In genomic region chr17:79573196-79573929, GRCh38 we compare ENCODE assay signal across 20 cellular contexts. TPM values are rescaled to one million over a fixed set of nuclear protein-coding genes. Genes with fewer than 3 reads are reported as not detected.
DNase-seq lines count a peak whose midpoint lies in the region; ATAC-seq and TF ChIP-seq lines count a peak whose summit lies in the region.
"Had no signal": no experiment of that assay in that cellular context is flagged by ENCODE, and none has a peak within 500 bp of the region (broad histone marks: within the 10 kb centered on the region; RNA-seq: fewer than 3 reads in every experiment).

No MANE protein-coding gene starts in this region.

- no peaks in the 10 kb centered on the region for H3K9me3 ChIP-seq in lower lobe of right lung

- DNase-seq in ACHN (peak; percentile 11), M059J (ENCODE audit: low read depth) (peak; percentile 19), caudate nucleus (lab: John Stamatoyannopoulos, UW) (peak in 14 of 61 donors; percentile 14 to 61 (median 42)), lower lobe of right lung (peak; percentile 29), NOMO-1 treated with DMSO at 0.1 percent for 48 hours (lab: John Stamatoyannopoulos, UW; ENCODE audit: unreplicated experiment) (no peak), SKM-1 (lab: John Stamatoyannopoulos, UW; ENCODE audit: unreplicated experiment) (no peak)
- DNase-seq: activated CD8-positive, alpha-beta memory T cell treated with anti-CD3 and anti-CD28 coated beads for 24 hours; CD8-positive, alpha-beta T cell; DND-41; effector memory CD4-positive, alpha-beta T cell; NCI-H2029 treated with DMSO at 0.1 percent for 48 hours; NCI-H82; RPMI8226; stimulated activated CD4-positive, alpha-beta T cell treated with anti-CD3 and anti-CD28 coated beads, Interleukin-2, amount 100 ng/mL, for 24 hours; T-helper 1 cell had no signal

- no peaks in the 10 kb centered on the region for H3K4me1 ChIP-seq in lower lobe of right lung

- H3K4me3 ChIP-seq in lower lobe of right lung: no peak overlapping the region

- ATAC-seq in lower lobe of right lung (no peak), GM19351 (IDR thresholded peaks at IDR 0.05; ENCODE audit: unreplicated experiment) (no peak), HG03460 (IDR thresholded peaks at IDR 0.05; ENCODE audit: unreplicated experiment) (no peak)
- ATAC-seq: CD8-positive, alpha-beta T cell; sciatic nerve had no signal

- intact Hi-C loops in lower lobe of right lung (cut with DNase I): no loop called here

- H3K27ac ChIP-seq in caudate nucleus (ENCODE audit: low read depth, low read length): peak overlapping the region; percentile 40
- H3K27ac ChIP-seq in lower lobe of right lung: no peak overlapping the region

- TF ChIP-seq CTCF in lower lobe of right lung (IDR thresholded peaks at IDR 0.05): no peak

- peaks cover 35% of the 10 kb centered on the region for H3K27me3 ChIP-seq in lower lobe of right lung (ENCODE audit: low read depth)

- in situ Hi-C loops in ACHN (cut with HindIII; ENCODE audit: low pct_ligation_motif_present, low pct_unique_long_range_greater_than_20kb, low sequenced_read_pairs): no loop called here

- H3K36me3 ChIP-seq in lower lobe of right lung: no peaks in the 10 kb centered on the region

RNA-seq across cellular contexts. Expression of gene RBFOX3, which starts 37.5 kb away (rescaled TPM):
- total RNA-seq in M059J (2014; rRNA removed; shearing (Covaris generic)): not detected in 2 replicates
- total RNA-seq in lower lobe of right lung: not detected
- total RNA-seq: activated T-helper 1 cell treated with anti-CD3 and anti-CD28 coated beads, Interleukin-12 subunit alpha, Interleukin-12 subunit beta, Interleukin-2, Interleukin-4 antibody, amounts not matched to agents 30 ng/mL and 10 ng/mL and 1 ng/mL, durations not matched to agents 14 hours and 24 hours and 36 hours; CD8-positive, alpha-beta T cell; omental fat pad; sciatic nerve had no signal

Comparison
In these comparisons a context has a peak if more than half of its experiments do, and no peak if none do; other contexts are left out.
1. DNase-seq: peak in ACHN (single experiment), M059J (single experiment) and lower lobe of right lung (single experiment); none in NOMO-1 treated with DMSO at 0.1 percent for 48 hours (single experiment) and SKM-1 (single experiment).